ENCODE assay signal across 1 cellular context in the genomic region with DNA sequence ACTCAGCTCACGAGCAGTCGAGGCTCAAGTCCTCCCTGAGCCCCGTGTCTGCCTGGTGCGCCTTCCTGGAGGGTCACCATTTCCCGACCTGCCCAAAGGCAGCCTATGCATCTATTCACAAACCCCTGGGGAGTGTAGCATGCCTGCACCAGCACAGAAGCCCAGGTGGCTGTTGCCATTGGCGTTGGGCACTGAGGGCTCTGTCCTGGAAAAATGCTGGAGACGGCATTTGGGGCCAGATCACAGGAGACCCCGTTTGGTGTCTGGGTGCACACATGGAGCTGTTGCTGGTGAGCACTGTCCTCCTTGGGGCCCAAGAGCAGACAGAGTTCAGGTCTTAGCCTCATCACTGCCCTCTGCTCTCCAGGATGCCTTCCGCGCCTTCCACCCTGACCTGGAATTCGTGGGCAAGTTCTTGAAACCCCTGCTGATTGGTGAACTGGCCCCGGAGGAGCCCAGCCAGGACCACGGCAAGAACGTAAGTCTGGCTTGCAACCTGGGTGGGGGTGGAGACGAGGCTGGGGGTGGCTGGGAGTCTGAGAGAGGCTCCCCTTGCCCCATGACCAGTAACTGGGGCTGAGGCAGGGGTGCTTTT.
TF ChIP-seq lines count a peak whose summit lies in the region.

No MANE protein-coding gene starts in this region.

TF ChIP-seq in HepG2, 621 proteins besides CTCF, POLR2A, EP300 and RAD21:
- TF ChIP-seq, protein P1, sequence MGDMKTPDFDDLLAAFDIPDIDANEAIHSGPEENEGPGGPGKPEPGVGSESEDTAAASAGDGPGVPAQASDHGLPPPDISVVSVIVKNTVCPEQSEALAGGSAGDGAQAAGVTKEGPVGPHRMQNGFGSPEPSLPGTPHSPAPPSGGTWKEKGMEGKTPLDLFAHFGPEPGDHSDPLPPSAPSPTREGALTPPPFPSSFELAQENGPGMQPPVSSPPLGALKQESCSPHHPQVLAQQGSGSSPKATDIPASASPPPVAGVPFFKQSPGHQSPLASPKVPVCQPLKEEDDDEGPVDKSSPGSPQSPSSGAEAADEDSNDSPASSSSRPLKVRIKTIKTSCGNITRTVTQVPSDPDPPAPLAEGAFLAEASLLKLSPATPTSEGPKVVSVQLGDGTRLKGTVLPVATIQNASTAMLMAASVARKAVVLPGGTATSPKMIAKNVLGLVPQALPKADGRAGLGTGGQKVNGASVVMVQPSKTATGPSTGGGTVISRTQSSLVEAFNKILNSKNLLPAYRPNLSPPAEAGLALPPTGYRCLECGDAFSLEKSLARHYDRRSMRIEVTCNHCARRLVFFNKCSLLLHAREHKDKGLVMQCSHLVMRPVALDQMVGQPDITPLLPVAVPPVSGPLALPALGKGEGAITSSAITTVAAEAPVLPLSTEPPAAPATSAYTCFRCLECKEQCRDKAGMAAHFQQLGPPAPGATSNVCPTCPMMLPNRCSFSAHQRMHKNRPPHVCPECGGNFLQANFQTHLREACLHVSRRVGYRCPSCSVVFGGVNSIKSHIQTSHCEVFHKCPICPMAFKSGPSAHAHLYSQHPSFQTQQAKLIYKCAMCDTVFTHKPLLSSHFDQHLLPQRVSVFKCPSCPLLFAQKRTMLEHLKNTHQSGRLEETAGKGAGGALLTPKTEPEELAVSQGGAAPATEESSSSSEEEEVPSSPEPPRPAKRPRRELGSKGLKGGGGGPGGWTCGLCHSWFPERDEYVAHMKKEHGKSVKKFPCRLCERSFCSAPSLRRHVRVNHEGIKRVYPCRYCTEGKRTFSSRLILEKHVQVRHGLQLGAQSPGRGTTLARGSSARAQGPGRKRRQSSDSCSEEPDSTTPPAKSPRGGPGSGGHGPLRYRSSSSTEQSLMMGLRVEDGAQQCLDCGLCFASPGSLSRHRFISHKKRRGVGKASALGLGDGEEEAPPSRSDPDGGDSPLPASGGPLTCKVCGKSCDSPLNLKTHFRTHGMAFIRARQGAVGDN (CRISPR knock-in tag; IDR thresholded peaks at IDR 0.05) = peak; percentile 17; the same call in 1 of the 2 replicates
- TF ChIP-seq ZSCAN12 (CRISPR knock-in tag; IDR thresholded peaks at IDR 0.05) = no peak
